ENCODE assay signal across 11 cellular contexts in the genomic region with DNA sequence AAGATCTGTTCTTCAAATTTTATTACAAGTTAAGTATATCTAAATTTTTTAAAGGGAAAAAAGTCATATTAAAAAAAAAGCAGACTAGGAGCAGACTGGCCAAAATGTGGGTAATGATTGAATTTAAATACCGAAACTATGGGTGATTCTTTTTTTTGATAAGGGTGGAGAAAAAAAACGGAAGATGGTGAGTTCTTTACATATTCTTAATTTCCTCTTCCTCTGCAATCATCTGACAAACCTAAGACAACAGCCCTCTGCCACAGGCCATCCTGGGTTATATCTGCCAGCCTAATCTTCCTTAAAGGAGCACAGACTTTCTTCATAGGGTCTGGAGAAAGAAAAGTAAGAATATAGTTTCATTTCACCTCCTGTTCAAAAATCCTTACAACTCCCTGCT.
A peak's percentile ranks its signal among the peaks of the same experiment; 100 is the strongest.
DNase-seq lines count a peak whose midpoint lies in the region; ATAC-seq, FAIRE-seq and TF ChIP-seq lines count a peak whose summit lies in the region.
"Had no signal": no experiment of that assay in that cellular context is flagged by ENCODE, and none has a peak within 500 bp of the region (broad histone marks: within the 10 kb centered on the region; RNA-seq: fewer than 3 reads in every experiment).

No MANE protein-coding gene starts in this region.

- H3K27me3 ChIP-seq in esophagus squamous epithelium (no peaks in the 10 kb centered on the region), skeletal muscle tissue (ENCODE audit: control insufficient read depth in 3 of 3, insufficient read depth in 3 of 3, low read length in 3 of 3) (no peaks in the 10 kb centered on the region)

- DNase-seq in D721Med (ENCODE audit: insufficient read length, low spot score) (no peak), NOMO-1 treated with DMSO at 0.1 percent for 48 hours (lab: John Stamatoyannopoulos, UW; ENCODE audit: unreplicated experiment) (peak; percentile 29), esophagus squamous epithelium (lab: John Stamatoyannopoulos, UW) (no peak), ecto neural progenitor cell (ENCODE audit: low spot score) (no peak)
- DNase-seq: activated CD4-positive, alpha-beta T cell treated with anti-CD3 and anti-CD28 coated beads for 1 hour; kidney glomerular epithelial cell; NCI-H2227 treated with DMSO at 0.1 percent for 48 hours had no signal

- TF ChIP-seq CTCF in D721Med (IDR thresholded peaks at IDR 0.05; ENCODE audit: insufficient read depth, missing control alignments): no peak
- TF ChIP-seq CTCF in esophagus squamous epithelium (IDR thresholded peaks at IDR 0.05): no peak

- TF ChIP-seq POLR2A in esophagus squamous epithelium (IDR thresholded peaks at IDR 0.05): no peak

- intact Hi-C loops in esophagus squamous epithelium (cut with DNase I): no loop called here

- peak overlapping the region in 2 of 3 donors; percentile 25 to 51 for H3K9ac ChIP-seq in skeletal muscle tissue (ENCODE audit: low read depth in 1 of 3, low read length in 3 of 3)

- peak overlapping the region in 3 of 4 donors; percentile 74 to 80 (median 77) for H3K27ac ChIP-seq in esophagus squamous epithelium
- H3K27ac ChIP-seq in skeletal muscle tissue (ENCODE audit: low read depth, low read length): peak overlapping the region; percentile 84

- FAIRE-seq in D721Med (lab: Jason Lieb, UNC): peak; percentile 73
- FAIRE-seq: K562 had no signal

- no peak overlapping the region for H3K4me3 ChIP-seq in esophagus squamous epithelium
- peak overlapping the region in 1 of 3 donors; percentile 46 for H3K4me3 ChIP-seq in skeletal muscle tissue (ENCODE audit: low read length in 3 of 3)
- H3K4me3 ChIP-seq: K562 had no signal

- no peaks in the 10 kb centered on the region for H3K36me3 ChIP-seq in esophagus squamous epithelium
- H3K36me3 ChIP-seq in skeletal muscle tissue (ENCODE audit: control insufficient read depth in 3 of 3, insufficient read depth in 3 of 3, low read length in 3 of 3): no peaks in the 10 kb centered on the region

- H3K4me1 ChIP-seq in esophagus squamous epithelium (peaks cover 24 to 76% (median 54%) of the 10 kb centered on the region in 3 donors), skeletal muscle tissue (ENCODE audit: control insufficient read depth in 3 of 3, insufficient read depth in 3 of 3, low read length in 3 of 3) (peaks cover 40 to 51% (median 51%) of the 10 kb centered on the region in 3 donors)

- H3K9me3 ChIP-seq in esophagus squamous epithelium (no peaks in the 10 kb centered on the region), skeletal muscle tissue (ENCODE audit: control insufficient read depth in 3 of 3, low read length in 3 of 3) (no peaks in the 10 kb centered on the region)

- ATAC-seq in esophagus mucosa (no peak), GM19328 (IDR thresholded peaks at IDR 0.05; ENCODE audit: unreplicated experiment) (no peak)
- ATAC-seq: K562 had no signal

- 49 to 56% methylated on average over 2 of the region's 2 CpGs for WGBS in esophagus squamous epithelium, 2 donors
